ENCODE assay signal across 10 cellular contexts in the genomic region with DNA sequence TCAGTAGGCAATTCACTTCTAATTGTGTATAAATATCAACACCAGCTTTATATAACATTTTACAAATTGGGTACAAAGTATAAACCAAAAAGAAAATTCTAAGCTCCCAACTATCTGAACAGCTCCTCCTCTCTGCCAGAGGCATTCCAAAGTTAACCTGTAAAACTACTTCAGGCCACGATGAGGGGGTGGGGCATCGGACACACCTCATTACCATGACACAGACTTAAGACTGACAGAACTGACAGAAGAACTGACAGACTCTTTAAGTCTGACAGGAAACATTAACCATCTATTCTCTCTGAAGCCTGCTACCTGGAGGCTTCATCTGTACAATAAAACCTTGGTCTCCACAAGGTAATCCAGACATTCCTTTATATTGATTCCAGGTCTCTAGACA. TPM values are rescaled to one million over a fixed set of nuclear protein-coding genes. Genes with fewer than 3 reads are reported as not detected.
DNase-seq lines count a peak whose midpoint lies in the region; ATAC-seq and TF ChIP-seq lines count a peak whose summit lies in the region.
"Had no signal": no experiment of that assay in that cellular context is flagged by ENCODE, and none has a peak within 500 bp of the region (broad histone marks: within the 10 kb centered on the region; RNA-seq: fewer than 3 reads in every experiment).

No MANE protein-coding gene starts in this region.

- no peaks in the 10 kb centered on the region for H3K9me3 Mint-ChIP-seq in activated CD4-positive, alpha-beta T cell treated with anti-CD3 and anti-CD28 coated beads, Interleukin-2, amount 10 ng/mL, durations not matched to agents 7 days and 5 days
- no peaks in the 10 kb centered on the region for H3K9me3 Mint-ChIP-seq in activated T-helper 17 cell treated with anti-CD3 and anti-CD28 coated beads, Interleukin-2, amount 50 U/mL, for 72 hours

- H3K27ac Mint-ChIP-seq in activated CD4-positive, alpha-beta T cell treated with anti-CD3 and anti-CD28 coated beads, Interleukin-2, amount 10 ng/mL, durations not matched to agents 7 days and 5 days, result peak overlapping the region; percentile 91
- H3K27ac Mint-ChIP-seq in activated T-helper 17 cell treated with anti-CD3 and anti-CD28 coated beads, Interleukin-2, amount 50 U/mL, for 72 hours, result peak overlapping the region; percentile 97

- H3K36me3 ChIP-seq in kidney epithelial cell (ENCODE audit: control insufficient read depth, insufficient read depth, low read length) (no peaks in the 10 kb centered on the region), subcutaneous abdominal adipose tissue (ENCODE audit: control insufficient read depth in 5 of 5, insufficient read depth in 5 of 5, low read length in 5 of 5) (no peaks in the 10 kb centered on the region)

- H3K27ac ChIP-seq in subcutaneous abdominal adipose tissue (ENCODE audit: low read depth, low read length), result peak overlapping the region; percentile 93
- H3K27ac ChIP-seq: parathyroid adenoma had no signal

- H3K4me1 ChIP-seq in subcutaneous abdominal adipose tissue (ENCODE audit: control insufficient read depth in 5 of 5, insufficient read depth in 5 of 5, low read length in 5 of 5), result peaks cover 26 to 88% (median 82%) of the 10 kb centered on the region in 5 donors

- H3K9ac ChIP-seq in subcutaneous abdominal adipose tissue (ENCODE audit: low read length in 5 of 5), result peak overlapping the region in 4 of 5 donors; percentile 9 to 39 (median 26)
- H3K9ac ChIP-seq: parathyroid adenoma had no signal

- H3K4me1 Mint-ChIP-seq in activated CD4-positive, alpha-beta T cell treated with anti-CD3 and anti-CD28 coated beads, Interleukin-2, amount 10 ng/mL, durations not matched to agents 7 days and 5 days, result peaks cover 98% of the 10 kb centered on the region
- peaks cover 75% of the 10 kb centered on the region for H3K4me1 Mint-ChIP-seq in activated T-helper 17 cell treated with anti-CD3 and anti-CD28 coated beads, Interleukin-2, amount 50 U/mL, for 72 hours

- DNase-seq in activated CD4-positive, alpha-beta T cell treated with anti-CD3 and anti-CD28 coated beads, Interleukin-2, amount 10 ng/mL, durations not matched to agents 7 days and 5 days, result peak; percentile 48
- DNase-seq in activated CD4-positive, alpha-beta T cell treated with anti-CD3 and anti-CD28 coated beads for 4 hours, result no peak
- DNase-seq in kidney epithelial cell (ENCODE audit: low read depth) (no peak), Kasumi-1 (lab: John Stamatoyannopoulos, UW) (no peak), DMS79 (lab: John Stamatoyannopoulos, UW) (no peak), KG1 (lab: John Stamatoyannopoulos, UW) (no peak)
- DNase-seq: activated CD4-positive, alpha-beta T cell treated with anti-CD3 and anti-CD28 coated beads, Interleukin-2, amount 50 U/mL, for 1 hour had no signal

- H3K36me3 Mint-ChIP-seq in activated CD4-positive, alpha-beta T cell treated with anti-CD3 and anti-CD28 coated beads, Interleukin-2, amount 10 ng/mL, durations not matched to agents 7 days and 5 days (ENCODE audit: low read depth), result peaks cover 49% of the 10 kb centered on the region
- peaks cover 59% of the 10 kb centered on the region for H3K36me3 Mint-ChIP-seq in activated T-helper 17 cell treated with anti-CD3 and anti-CD28 coated beads, Interleukin-2, amount 50 U/mL, for 72 hours (ENCODE audit: low read depth)

- ATAC-seq in activated T-helper 17 cell treated with anti-CD3 and anti-CD28 coated beads, Interleukin-2, amount 50 U/mL, for 72 hours (replicated peaks), result no peak

- no peak overlapping the region for H3K4me3 ChIP-seq in kidney epithelial cell (ENCODE audit: low read depth, low read length)
- peak overlapping the region in 2 of 5 donors; percentile 37 to 47 for H3K4me3 ChIP-seq in subcutaneous abdominal adipose tissue (ENCODE audit: low read depth in 1 of 5, low read length in 5 of 5)

- H3K27me3 ChIP-seq in kidney epithelial cell (ENCODE audit: control insufficient read depth, insufficient read depth, low read length), result no peaks in the 10 kb centered on the region
- no peaks in the 10 kb centered on the region for H3K27me3 ChIP-seq in subcutaneous abdominal adipose tissue (ENCODE audit: control insufficient read depth in 5 of 5, insufficient read depth in 4 of 5, low read length in 5 of 5)

- CTCF ChIA-PET in activated CD4-positive, alpha-beta T cell treated with anti-CD3 and anti-CD28 coated beads, Interleukin-2, amount 10 ng/mL, durations not matched to agents 7 days and 5 days (lab: Charles Lee), result interaction anchor here (0.6 to 1.7 kb wide), 3 partner anchors 10 to 63 kb away, joined by 4 to 6 read pairs (median 5); no protein-coding TSS in a partner anchor

- H3K9me3 ChIP-seq in subcutaneous abdominal adipose tissue (ENCODE audit: control insufficient read depth in 5 of 5, low read length in 5 of 5), result no peaks in the 10 kb centered on the region

- H3K27me3 Mint-ChIP-seq in activated CD4-positive, alpha-beta T cell treated with anti-CD3 and anti-CD28 coated beads, Interleukin-2, amount 10 ng/mL, durations not matched to agents 7 days and 5 days, result no peaks in the 10 kb centered on the region
- H3K27me3 Mint-ChIP-seq in activated T-helper 17 cell treated with anti-CD3 and anti-CD28 coated beads, Interleukin-2, amount 50 U/mL, for 72 hours, result no peaks in the 10 kb centered on the region

- POLR2A ChIA-PET in activated CD4-positive, alpha-beta T cell treated with anti-CD3 and anti-CD28 coated beads, Interleukin-2, amount 10 ng/mL, durations not matched to agents 7 days and 5 days (lab: Charles Lee), result no interaction called here

- peak; percentile 10 for TF ChIP-seq CTCF in kidney epithelial cell (IDR thresholded peaks at IDR 0.05; ENCODE audit: insufficient read depth, low read length, poor library complexity, severe bottlenecking)

- H3K4me3 Mint-ChIP-seq in activated CD4-positive, alpha-beta T cell treated with anti-CD3 and anti-CD28 coated beads, Interleukin-2, amount 10 ng/mL, durations not matched to agents 7 days and 5 days, result peak overlapping the region; percentile 56
- peak overlapping the region; percentile 85 for H3K4me3 Mint-ChIP-seq in activated T-helper 17 cell treated with anti-CD3 and anti-CD28 coated beads, Interleukin-2, amount 50 U/mL, for 72 hours

RNA-seq across cellular contexts. Expression of a gene that starts 12.3 kb away (rescaled TPM):
- total RNA-seq in activated CD4-positive, alpha-beta T cell treated with anti-CD3 and anti-CD28 coated beads, Interleukin-2, amount 10 ng/mL, durations not matched to agents 7 days and 5 days, result 100 to 1,000 TPM; 116 to 124 TPM
- total RNA-seq in activated T-helper 17 cell treated with anti-CD3 and anti-CD28 coated beads, Interleukin-2, amount 50 U/mL, for 72 hours, result 100 to 1,000 TPM in 1 of 2 donors, 10 to 100 TPM in 1; 63.0 to 119 TPM
- total RNA-seq in kidney epithelial cell, result 53.1 and 54.1 TPM in 2 replicates

RNA-seq across cellular contexts. Expression of a gene that starts 39.4 kb away (rescaled TPM):
- total RNA-seq in activated CD4-positive, alpha-beta T cell treated with anti-CD3 and anti-CD28 coated beads, Interleukin-2, amount 10 ng/mL, durations not matched to agents 7 days and 5 days, result 10 to 100 TPM; 10.6 to 13.2 TPM
- 10 to 100 TPM; 13.5 to 41.1 TPM for total RNA-seq in activated T-helper 17 cell treated with anti-CD3 and anti-CD28 coated beads, Interleukin-2, amount 50 U/mL, for 72 hours
- total RNA-seq in kidney epithelial cell, result 6.8 and 7.2 TPM in 2 replicates
